ENCODE assay signal across 20 cellular contexts in genomic region chr14:37384870-37385596, GRCh38.
A peak's percentile ranks its signal among the peaks of the same experiment; 100 is the strongest.
DNase-seq lines count a peak whose midpoint lies in the region; ATAC-seq and TF ChIP-seq lines count a peak whose summit lies in the region.
"Had no signal": no experiment of that assay in that cellular context is flagged by ENCODE, and none has a peak within 500 bp of the region (broad histone marks: within the 10 kb centered on the region; RNA-seq: fewer than 3 reads in every experiment).

No MANE protein-coding gene starts in this region.

- no peaks in the 10 kb centered on the region for H3K27me3 Mint-ChIP-seq in type B pancreatic cell
- H3K27me3 Mint-ChIP-seq: CD4-positive, CD25-positive, alpha-beta regulatory T cell; naive thymus-derived CD4-positive, alpha-beta T cell; T-cell had no signal

- no peak overlapping the region for H3K9ac ChIP-seq in colonic mucosa (ENCODE audit: low read depth in 2 of 2, low read length in 2 of 2)

- H3K27me3 ChIP-seq in colonic mucosa = no peaks in the 10 kb centered on the region
- H3K27me3 ChIP-seq in BE2C = no peaks in the 10 kb centered on the region
- H3K27me3 ChIP-seq in Peyer's patch = no peaks in the 10 kb centered on the region
- H3K27me3 ChIP-seq: heart right ventricle had no signal

- no peak overlapping the region for H3K27ac Mint-ChIP-seq in type B pancreatic cell
- H3K27ac Mint-ChIP-seq: CD4-positive, CD25-positive, alpha-beta regulatory T cell; naive thymus-derived CD4-positive, alpha-beta T cell; T-cell had no signal

- H3K4me3 Mint-ChIP-seq in type B pancreatic cell = peak overlapping the region; percentile 34
- H3K4me3 Mint-ChIP-seq: CD4-positive, CD25-positive, alpha-beta regulatory T cell; naive thymus-derived CD4-positive, alpha-beta T cell; T-cell had no signal

- H3K27ac ChIP-seq in colonic mucosa (no peak overlapping the region), Peyer's patch (no peak overlapping the region)
- H3K27ac ChIP-seq: 22Rv1, heart right ventricle had no signal

- DNase-seq in DMS79 (lab: John Stamatoyannopoulos, UW) (peak; percentile 3), DMS79 treated with DMSO at 0.1 percent for 48 hours (lab: John Stamatoyannopoulos, UW) (no peak), NCI-H2196 (lab: John Stamatoyannopoulos, UW; ENCODE audit: unreplicated experiment) (peak; percentile 65), colonic mucosa (peak; percentile 49), type B pancreatic cell (ENCODE audit: extremely low spot score, unreplicated experiment) (no peak), BE2C (no peak), Peyer's patch (no peak)
- DNase-seq: activated effector memory CD4-positive, alpha-beta T cell treated with Interleukin-2 at 50 U/mL for 16 hours; CD4-positive, CD25-positive, alpha-beta regulatory T cell; cortex of kidney; GDM1; HCEC 1CT; heart right ventricle; left cardiac atrium; naive thymus-derived CD4-positive, alpha-beta T cell; NCI-H2171 treated with DMSO at 0.1 percent for 48 hours; substantia nigra; T-cell had no signal

- ATAC-seq in HG03095 (IDR thresholded peaks at IDR 0.05; ENCODE audit: unreplicated experiment) = no peak
- ATAC-seq: heart right ventricle; left cardiac atrium; naive thymus-derived CD4-positive, alpha-beta T cell; T-cell had no signal

- TF ChIP-seq CTCF in colonic mucosa (IDR thresholded peaks at IDR 0.05) = no peak
- no peak for TF ChIP-seq CTCF in type B pancreatic cell (conservative IDR thresholded peaks at IDR 0.05)
- no peak for TF ChIP-seq CTCF in BE2C (IDR thresholded peaks at IDR 0.05; ENCODE audit: low read depth, low read length)
- TF ChIP-seq CTCF in Peyer's patch (IDR thresholded peaks at IDR 0.05) = no peak

- intact Hi-C loops in colonic mucosa (cut with DNase I) = no loop called here

- H3K4me1 ChIP-seq in colonic mucosa (no peaks in the 10 kb centered on the region), BE2C (no peaks in the 10 kb centered on the region), Peyer's patch (no peaks in the 10 kb centered on the region)
- H3K4me1 ChIP-seq: heart right ventricle had no signal

- H3K36me3 ChIP-seq in colonic mucosa (no peaks in the 10 kb centered on the region), BE2C (no peaks in the 10 kb centered on the region), Peyer's patch (no peaks in the 10 kb centered on the region)
- H3K36me3 ChIP-seq: heart right ventricle had no signal

- no peaks in the 10 kb centered on the region for H3K36me3 Mint-ChIP-seq in type B pancreatic cell
- H3K36me3 Mint-ChIP-seq: CD4-positive, CD25-positive, alpha-beta regulatory T cell; naive thymus-derived CD4-positive, alpha-beta T cell; T-cell had no signal

- no peaks in the 10 kb centered on the region for H3K9me3 ChIP-seq in colonic mucosa
- H3K9me3 ChIP-seq in BE2C = no peaks in the 10 kb centered on the region
- H3K9me3 ChIP-seq in Peyer's patch = no peaks in the 10 kb centered on the region

- TF ChIP-seq POLR2A in Peyer's patch (IDR thresholded peaks at IDR 0.05) = no peak

- H3K4me3 ChIP-seq in colonic mucosa (no peak overlapping the region), BE2C (ENCODE audit: low read depth, low read length) (no peak overlapping the region), Peyer's patch (no peak overlapping the region)
- H3K4me3 ChIP-seq: heart right ventricle had no signal

- H3K4me1 Mint-ChIP-seq in type B pancreatic cell (ENCODE audit: unreplicated experiment) = no peaks in the 10 kb centered on the region
- H3K4me1 Mint-ChIP-seq: CD4-positive, CD25-positive, alpha-beta regulatory T cell; naive thymus-derived CD4-positive, alpha-beta T cell; T-cell had no signal

- no peaks in the 10 kb centered on the region for H3K9me3 Mint-ChIP-seq in type B pancreatic cell

Comparison
In these comparisons a context has a peak if more than half of its experiments do, and no peak if none do; other contexts are left out.
1. DNase-seq: peak in DMS79 (single experiment), NCI-H2196 (single experiment) and colonic mucosa (single experiment); none in DMS79 treated with DMSO at 0.1 percent for 48 hours (single experiment), type B pancreatic cell (single experiment), BE2C (single experiment) and Peyer's patch (0 of 3).